Comparison of ENCODE assay signal across 8 cellular contexts in the genomic region with DNA sequence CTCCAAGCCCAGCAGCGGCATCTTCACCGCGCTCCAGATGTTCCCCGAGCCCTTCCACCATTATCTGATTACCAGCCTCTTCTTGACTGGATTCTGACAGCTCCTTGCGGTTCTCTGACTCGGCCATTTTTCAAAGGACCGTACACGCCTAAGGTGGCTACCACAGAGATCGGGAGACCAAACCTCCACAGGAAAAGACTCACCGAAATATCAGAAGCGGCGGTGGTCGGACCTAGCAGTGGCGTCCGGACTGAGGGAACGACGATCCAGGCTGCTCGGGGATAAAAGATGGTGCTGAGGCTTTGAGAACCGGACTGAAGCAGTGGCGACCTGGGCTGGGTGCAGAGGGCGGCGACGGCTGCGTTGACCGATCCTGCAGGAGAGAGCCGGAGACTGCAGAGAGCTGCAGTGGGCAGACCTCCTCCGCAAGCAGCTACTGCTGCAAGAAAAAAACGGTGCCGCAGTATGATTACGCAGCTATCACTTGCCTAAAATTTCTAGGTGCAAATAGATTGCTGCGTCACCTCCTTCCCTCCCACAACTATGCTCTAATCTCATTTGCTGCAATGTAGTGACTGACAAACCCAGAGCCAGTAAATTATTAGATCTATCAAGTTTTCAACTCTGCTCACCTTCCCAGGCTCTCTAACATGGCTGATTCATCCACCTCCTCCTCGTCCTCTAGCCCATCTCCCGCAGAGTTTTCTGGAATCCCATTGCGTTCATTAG. TPM values are rescaled to one million over a fixed set of nuclear protein-coding genes. Genes with fewer than 3 reads are reported as not detected.
DNase-seq lines count a peak whose midpoint lies in the region; ATAC-seq and TF ChIP-seq lines count a peak whose summit lies in the region.

A gene with protein sequence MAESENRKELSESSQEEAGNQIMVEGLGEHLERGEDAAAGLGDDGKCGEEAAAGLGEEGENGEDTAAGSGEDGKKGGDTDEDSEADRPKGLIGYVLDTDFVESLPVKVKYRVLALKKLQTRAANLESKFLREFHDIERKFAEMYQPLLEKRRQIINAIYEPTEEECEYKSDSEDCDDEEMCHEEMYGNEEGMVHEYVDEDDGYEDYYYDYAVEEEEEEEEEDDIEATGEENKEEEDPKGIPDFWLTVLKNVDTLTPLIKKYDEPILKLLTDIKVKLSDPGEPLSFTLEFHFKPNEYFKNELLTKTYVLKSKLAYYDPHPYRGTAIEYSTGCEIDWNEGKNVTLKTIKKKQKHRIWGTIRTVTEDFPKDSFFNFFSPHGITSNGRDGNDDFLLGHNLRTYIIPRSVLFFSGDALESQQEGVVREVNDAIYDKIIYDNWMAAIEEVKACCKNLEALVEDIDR (minus strand): TSS at position 486 of the 729 bp plus-strand sequence. CDS start 359 bp downstream, at position 127.

- TF ChIP-seq CTCF in MM.1S (IDR thresholded peaks at IDR 0.05; ENCODE audit: low read length): no peak
- TF ChIP-seq CTCF in foreskin fibroblast (IDR thresholded peaks at IDR 0.05; ENCODE audit: low read depth, low read length): no peak
- TF ChIP-seq CTCF in natural killer cell (IDR thresholded peaks at IDR 0.05): no peak
- TF ChIP-seq CTCF in testis (IDR thresholded peaks at IDR 0.05): no peak

- H3K27me3 ChIP-seq in MM.1S (replicated peaks; ENCODE audit: insufficient read depth, low read length) (no peaks in the 10 kb centered on the region), testis (no peaks in the 10 kb centered on the region)

- peak within 1 kb of the TSS; percentile 84; the same call in 1 of the 2 replicates for H3K27ac ChIP-seq in MM.1S (ENCODE audit: low read length)
- H3K27ac ChIP-seq in testis: peak within 1 kb of the TSS in 1 of 2 donors; percentile 71

- H3K4me1 Mint-ChIP-seq in activated T-helper 1 cell treated with anti-CD3 and anti-CD28 coated beads, Interleukin-12 subunit alpha, Interleukin-12 subunit beta, Interleukin-2, Interleukin-4 antibody, amounts not matched to agents 30 ng/mL and 10 ng/mL and 1 ng/mL, durations not matched to agents 14 hours and 24 hours and 36 hours (ENCODE audit: low read depth): peaks cover 10% of the 10 kb centered on the region
- H3K4me1 Mint-ChIP-seq in natural killer cell: peaks cover 19 to 25% of the 10 kb centered on the region in 2 donors

- H3K27ac Mint-ChIP-seq in activated T-helper 1 cell treated with anti-CD3 and anti-CD28 coated beads, Interleukin-12 subunit alpha, Interleukin-12 subunit beta, Interleukin-2, Interleukin-4 antibody, amounts not matched to agents 30 ng/mL and 10 ng/mL and 1 ng/mL, durations not matched to agents 14 hours and 24 hours and 36 hours: peak within 1 kb of the TSS; percentile 59
- peak within 1 kb of the TSS; percentile 87 to 90 for H3K27ac Mint-ChIP-seq in natural killer cell

- intact Hi-C loops in activated T-helper 1 cell treated with anti-CD3 and anti-CD28 coated beads, Interleukin-12 subunit alpha, Interleukin-12 subunit beta, Interleukin-2, Interleukin-4 antibody, amounts not matched to agents 30 ng/mL and 10 ng/mL and 1 ng/mL, durations not matched to agents 14 hours and 24 hours and 36 hours (cut with micrococcal nuclease): loop anchor here (2.0 to 10.0 kb wide), 4 partner anchors 348 to 1078 kb away; a partner anchor contains a TSS
- intact Hi-C loops in natural killer cell (cut with micrococcal nuclease): no loop called here
- intact Hi-C loops in testis (cut with DNase I; ENCODE audit: low total_unique reads): no loop called here

- H3K4me3 ChIP-seq in MM.1S (ENCODE audit: low read length): peak within 1 kb of the TSS; percentile 81
- peak within 1 kb of the TSS; percentile 29 to 42 for H3K4me3 ChIP-seq in foreskin fibroblast (ENCODE audit: low read depth in 1 of 2, low read length in 2 of 2)
- H3K4me3 ChIP-seq in testis: peak within 1 kb of the TSS; percentile 45 to 63

- peak within 1 kb of the TSS; percentile 56 for H3K4me2 ChIP-seq in MM.1S (ENCODE audit: low read depth, low read length)

- DNase-seq in AG20443 (ENCODE audit: low spot score) (peak; percentile 14), MM.1S (peak; percentile 86), foreskin fibroblast (peak in 1 of 2 donors; percentile 19), natural killer cell (peak; percentile 19), testis (peak; percentile 65), NCI-H128 (lab: John Stamatoyannopoulos, UW; ENCODE audit: unreplicated experiment) (no peak)
- peak; percentile 14 for DNase-seq in activated T-helper 1 cell treated with anti-CD3 and anti-CD28 coated beads, Interleukin-12 subunit alpha, Interleukin-12 subunit beta, Interleukin-2, Interleukin-4 antibody, amounts not matched to agents 30 ng/mL and 10 ng/mL and 1 ng/mL, durations not matched to agents 14 hours and 24 hours and 36 hours (ENCODE audit: low spot score)

- H3K36me3 ChIP-seq in MM.1S (replicated peaks; ENCODE audit: insufficient read depth, low read length): no peaks in the 10 kb centered on the region
- H3K36me3 ChIP-seq in testis (ENCODE audit: low read depth, missing control alignments): no peaks in the 10 kb centered on the region

- no peaks in the 10 kb centered on the region for H3K9me3 ChIP-seq in MM.1S (replicated peaks; ENCODE audit: insufficient read depth, low read length)
- H3K9me3 ChIP-seq in testis: no peaks in the 10 kb centered on the region

- 0 to 1% methylated on average over 8 to 31 of the region's 34 CpGs for WGBS in testis, 2 donors

- H3K79me2 ChIP-seq in MM.1S (ENCODE audit: low read length): peaks cover 13% of the 10 kb centered on the region

- peak within 1 kb of the TSS; percentile 89 for H3K4me3 Mint-ChIP-seq in activated T-helper 1 cell treated with anti-CD3 and anti-CD28 coated beads, Interleukin-12 subunit alpha, Interleukin-12 subunit beta, Interleukin-2, Interleukin-4 antibody, amounts not matched to agents 30 ng/mL and 10 ng/mL and 1 ng/mL, durations not matched to agents 14 hours and 24 hours and 36 hours
- peak within 1 kb of the TSS; percentile 95 for H3K4me3 Mint-ChIP-seq in natural killer cell

- ATAC-seq in GM21360 (IDR thresholded peaks at IDR 0.05; ENCODE audit: unreplicated experiment): peak; percentile 93
- peak; percentile 83 to 93 (median 91) for ATAC-seq in natural killer cell

- peak within 1 kb of the TSS; percentile 76 for H3K9ac ChIP-seq in MM.1S (ENCODE audit: low read length)

- H3K9me3 Mint-ChIP-seq in activated T-helper 1 cell treated with anti-CD3 and anti-CD28 coated beads, Interleukin-12 subunit alpha, Interleukin-12 subunit beta, Interleukin-2, Interleukin-4 antibody, amounts not matched to agents 30 ng/mL and 10 ng/mL and 1 ng/mL, durations not matched to agents 14 hours and 24 hours and 36 hours: no peaks in the 10 kb centered on the region
- H3K9me3 Mint-ChIP-seq in natural killer cell: no peaks in the 10 kb centered on the region

- H3K9me2 ChIP-seq in MM.1S (replicated peaks; ENCODE audit: insufficient read depth, low read length): no peaks in the 10 kb centered on the region

- TF ChIP-seq POLR2A in testis (IDR thresholded peaks at IDR 0.05): no peak

- peak within 1 kb of the TSS; percentile 82 for H2AFZ ChIP-seq in MM.1S (ENCODE audit: low read length)

- no peaks in the 10 kb centered on the region for H4K20me1 ChIP-seq in MM.1S (ENCODE audit: insufficient read depth, low read length)

- peaks cover 7% of the 10 kb centered on the region for H3K27me3 Mint-ChIP-seq in activated T-helper 1 cell treated with anti-CD3 and anti-CD28 coated beads, Interleukin-12 subunit alpha, Interleukin-12 subunit beta, Interleukin-2, Interleukin-4 antibody, amounts not matched to agents 30 ng/mL and 10 ng/mL and 1 ng/mL, durations not matched to agents 14 hours and 24 hours and 36 hours (ENCODE audit: insufficient read depth)
- peaks cover 10 to 40% of the 10 kb centered on the region in 2 donors for H3K27me3 Mint-ChIP-seq in natural killer cell (ENCODE audit: low read depth in 2 of 2)

- H3K4me1 ChIP-seq in MM.1S (ENCODE audit: low read length): no peaks in the 10 kb centered on the region
- H3K4me1 ChIP-seq in testis: no peaks in the 10 kb centered on the region

- H3F3A ChIP-seq in MM.1S (ENCODE audit: insufficient read depth, low read length): peaks cover 4% of the 10 kb centered on the region

- no peaks in the 10 kb centered on the region for H3K36me3 Mint-ChIP-seq in activated T-helper 1 cell treated with anti-CD3 and anti-CD28 coated beads, Interleukin-12 subunit alpha, Interleukin-12 subunit beta, Interleukin-2, Interleukin-4 antibody, amounts not matched to agents 30 ng/mL and 10 ng/mL and 1 ng/mL, durations not matched to agents 14 hours and 24 hours and 36 hours (ENCODE audit: low read depth)
- no peaks in the 10 kb centered on the region for H3K36me3 Mint-ChIP-seq in natural killer cell

RNA-seq across cellular contexts. Expression of the gene that starts here (rescaled TPM):
- 1.7 and 1.8 TPM in 2 replicates for total RNA-seq in activated T-helper 1 cell treated with anti-CD3 and anti-CD28 coated beads, Interleukin-12 subunit alpha, Interleukin-12 subunit beta, Interleukin-2, Interleukin-4 antibody, amounts not matched to agents 30 ng/mL and 10 ng/mL and 1 ng/mL, durations not matched to agents 14 hours and 24 hours and 36 hours
- total RNA-seq in natural killer cell (1 to 10 TPM; 3.1 to 5.4 (median 3.6) TPM), testis (1 to 10 TPM; 3.8 to 5.1 TPM)
- polyA plus RNA-seq in testis (ENCODE audit: insufficient read depth, low read depth, low replicate concordance): 4.5 TPM
